32 cellular contexts compared by ENCODE assay signal in genomic region chr10:92354587-92354986, GRCh38.
"Had no signal": no experiment of that assay in that cellular context is flagged by ENCODE, and none has a peak within 500 bp of the region (broad histone marks: within the 10 kb centered on the region; RNA-seq: fewer than 3 reads in every experiment).

No MANE protein-coding gene starts in this region.

- H3K79me2 ChIP-seq: parathyroid adenoma had no signal

- H3K4me3 Mint-ChIP-seq: activated CD4-positive, alpha-beta T cell treated with anti-CD3 and anti-CD28 coated beads for 36 hours; activated naive CD8-positive, alpha-beta T cell treated with anti-CD3 and anti-CD28 coated beads for 36 hours; activated T-cell treated with anti-CD3 and anti-CD28 coated beads, Interleukin-2, amount 50 U/mL, for 72 hours; endodermal cell; immature natural killer cell; memory B cell; naive thymus-derived CD8-positive, alpha-beta T cell; neural crest cell; stimulated activated effector memory CD8-positive, alpha-beta T cell treated with anti-CD3 and anti-CD28 coated beads, Interleukin-12 subunit alpha, Interleukin-12 subunit beta, amount 100 ng/mL, for 72 hours; stimulated activated naive CD8-positive, alpha-beta T cell treated with anti-CD3 and anti-CD28 coated beads, Interleukin-15, Interleukin-2, amounts not matched to agents 100 ng/mL and 50 ng/mL, for 24 hours; T-helper 2 cell treated with Interferon-gamma antibody and Interleukin-4, amounts not matched to agents 5 μg/mL and 100 μg/mL, for 36 hours had no signal

- H3K9me3 ChIP-seq: adrenal gland, body of pancreas, esophagus muscularis mucosa, psoas muscle, sigmoid colon, thoracic aorta, upper lobe of left lung, vagina had no signal

- H3K27me3 ChIP-seq: adrenal gland, body of pancreas, esophagus muscularis mucosa, sigmoid colon, upper lobe of left lung, vagina had no signal

- H3K36me3 ChIP-seq: thoracic aorta had no signal

- H3K27ac Mint-ChIP-seq: activated CD4-positive, alpha-beta T cell treated with anti-CD3 and anti-CD28 coated beads for 36 hours; activated naive CD8-positive, alpha-beta T cell treated with anti-CD3 and anti-CD28 coated beads for 36 hours; activated T-cell treated with anti-CD3 and anti-CD28 coated beads, Interleukin-2, amount 50 U/mL, for 72 hours; endodermal cell; memory B cell; stimulated activated effector memory CD8-positive, alpha-beta T cell treated with anti-CD3 and anti-CD28 coated beads, Interleukin-12 subunit alpha, Interleukin-12 subunit beta, amount 100 ng/mL, for 72 hours; stimulated activated naive CD8-positive, alpha-beta T cell treated with anti-CD3 and anti-CD28 coated beads, Interleukin-15, Interleukin-2, amounts not matched to agents 100 ng/mL and 50 ng/mL, for 24 hours; T-helper 2 cell treated with Interferon-gamma antibody and Interleukin-4, amounts not matched to agents 5 μg/mL and 100 μg/mL, for 36 hours had no signal

- H3K4me1 Mint-ChIP-seq: activated CD4-positive, alpha-beta T cell treated with anti-CD3 and anti-CD28 coated beads for 36 hours; activated naive CD8-positive, alpha-beta T cell treated with anti-CD3 and anti-CD28 coated beads for 36 hours; immature natural killer cell; memory B cell; naive thymus-derived CD8-positive, alpha-beta T cell; neural crest cell; stimulated activated effector memory CD8-positive, alpha-beta T cell treated with anti-CD3 and anti-CD28 coated beads, Interleukin-12 subunit alpha, Interleukin-12 subunit beta, amount 100 ng/mL, for 72 hours had no signal

- DNase-seq: activated CD4-positive, alpha-beta T cell treated with anti-CD3 and anti-CD28 coated beads for 36 hours; activated CD4-positive, alpha-beta T cell treated with anti-CD3 and anti-CD28 coated beads, Interleukin-2, amount 50 U/mL, for 4 hours; activated CD4-positive, CD25-positive, alpha-beta regulatory T cell; activated naive CD4-positive, alpha-beta T cell treated with Interleukin-2 at 50 U/mL for 16 hours; activated naive CD8-positive, alpha-beta T cell treated with anti-CD3 and anti-CD28 coated beads for 36 hours; activated T-cell treated with anti-CD3 and anti-CD28 coated beads for 4 hours; activated T-cell treated with anti-CD3 and anti-CD28 coated beads, Interleukin-2, amount 50 U/mL, for 72 hours; adrenal gland; aorta; body of pancreas; cortex of kidney; endodermal cell; foreskin melanocyte; immature natural killer cell; kidney; naive thymus-derived CD8-positive, alpha-beta T cell; occipital lobe; psoas muscle; sigmoid colon; small intestine; stimulated activated CD4-positive, alpha-beta T cell treated with anti-CD3 and anti-CD28 coated beads, Interleukin-4, amount 100 ng/mL, for 24 hours; T-helper 1 cell; upper lobe of left lung had no signal

- H3K9ac ChIP-seq: parathyroid adenoma had no signal

- H3K4me3 ChIP-seq: adrenal gland, body of pancreas, esophagus muscularis mucosa, psoas muscle, sigmoid colon, thoracic aorta, upper lobe of left lung, vagina had no signal

- H3K27ac ChIP-seq: adrenal gland, body of pancreas, esophagus muscularis mucosa, parathyroid adenoma, psoas muscle, sigmoid colon, thoracic aorta, upper lobe of left lung, vagina had no signal

- H2AFZ ChIP-seq: parathyroid adenoma had no signal

- FAIRE-seq: kidney, small intestine had no signal

- H3K9me3 Mint-ChIP-seq: activated naive CD8-positive, alpha-beta T cell treated with anti-CD3 and anti-CD28 coated beads for 36 hours; activated T-cell treated with anti-CD3 and anti-CD28 coated beads, Interleukin-2, amount 50 U/mL, for 72 hours; immature natural killer cell; memory B cell; stimulated activated effector memory CD8-positive, alpha-beta T cell treated with anti-CD3 and anti-CD28 coated beads, Interleukin-12 subunit alpha, Interleukin-12 subunit beta, amount 100 ng/mL, for 72 hours; stimulated activated naive CD8-positive, alpha-beta T cell treated with anti-CD3 and anti-CD28 coated beads, Interleukin-15, Interleukin-2, amounts not matched to agents 100 ng/mL and 50 ng/mL, for 24 hours; T-helper 2 cell treated with Interferon-gamma antibody and Interleukin-4, amounts not matched to agents 5 μg/mL and 100 μg/mL, for 36 hours had no signal

- ATAC-seq: activated CD4-positive, alpha-beta T cell treated with anti-CD3 and anti-CD28 coated beads for 36 hours; activated T-cell treated with anti-CD3 and anti-CD28 coated beads, Interleukin-2, amount 50 U/mL, for 72 hours; body of pancreas; naive thymus-derived CD8-positive, alpha-beta T cell; stimulated activated effector memory CD8-positive, alpha-beta T cell treated with anti-CD3 and anti-CD28 coated beads, Interleukin-12 subunit alpha, Interleukin-12 subunit beta, amount 100 ng/mL, for 72 hours had no signal

- H3K27me3 Mint-ChIP-seq: activated CD4-positive, alpha-beta T cell treated with anti-CD3 and anti-CD28 coated beads for 36 hours; activated naive CD8-positive, alpha-beta T cell treated with anti-CD3 and anti-CD28 coated beads for 36 hours; memory B cell; naive thymus-derived CD8-positive, alpha-beta T cell; stimulated activated naive CD8-positive, alpha-beta T cell treated with anti-CD3 and anti-CD28 coated beads, Interleukin-15, Interleukin-2, amounts not matched to agents 100 ng/mL and 50 ng/mL, for 24 hours had no signal

- H3K4me1 ChIP-seq: adrenal gland, body of pancreas, esophagus muscularis mucosa, parathyroid adenoma, psoas muscle, sigmoid colon, upper lobe of left lung, vagina had no signal
